In the genomic region with DNA sequence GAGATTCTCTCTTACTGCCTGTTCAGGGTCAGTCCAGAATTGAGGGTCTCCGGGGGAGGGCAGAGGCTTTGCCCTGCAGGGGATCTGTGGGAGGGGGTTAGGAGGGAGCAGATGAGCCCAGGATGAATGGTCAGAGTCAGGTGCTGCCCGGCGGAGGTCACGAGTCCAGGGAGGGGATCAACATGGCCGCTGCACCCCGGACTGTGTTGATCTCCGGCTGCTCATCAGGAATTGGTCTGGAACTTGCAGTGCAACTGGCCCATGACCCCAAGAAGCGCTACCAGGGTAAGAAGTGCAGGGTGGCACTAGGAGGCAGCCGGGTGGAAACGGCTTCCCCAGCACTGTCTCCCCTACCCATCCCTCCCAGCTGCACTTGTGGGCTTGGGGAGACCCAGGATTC, we compare ENCODE assay signal across 35 cellular contexts. TPM values are rescaled to one million over a fixed set of nuclear protein-coding genes. Genes with fewer than 3 reads are reported as not detected.
"Had no signal": no experiment of that assay in that cellular context is flagged by ENCODE, and none has a peak within 500 bp of the region (broad histone marks: within the 10 kb centered on the region; RNA-seq: fewer than 3 reads in every experiment).

A gene with protein sequence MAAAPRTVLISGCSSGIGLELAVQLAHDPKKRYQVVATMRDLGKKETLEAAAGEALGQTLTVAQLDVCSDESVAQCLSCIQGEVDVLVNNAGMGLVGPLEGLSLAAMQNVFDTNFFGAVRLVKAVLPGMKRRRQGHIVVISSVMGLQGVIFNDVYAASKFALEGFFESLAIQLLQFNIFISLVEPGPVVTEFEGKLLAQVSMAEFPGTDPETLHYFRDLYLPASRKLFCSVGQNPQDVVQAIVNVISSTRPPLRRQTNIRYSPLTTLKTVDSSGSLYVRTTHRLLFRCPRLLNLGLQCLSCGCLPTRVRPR (plus strand): TSS at position 168 of the 400 bp plus-strand sequence. CDS start 15 bp downstream, at position 183.

- H3K27ac ChIP-seq: brain microvascular endothelial cell, KMS-11 had no signal

- H3K4me3 Mint-ChIP-seq: activated B cell treated with CpG ODN at 0.5 μM for 24 hours; activated CD4-positive, alpha-beta memory T cell treated with anti-CD3 and anti-CD28 coated beads for 36 hours; activated naive CD4-positive, alpha-beta T cell treated with anti-CD3 and anti-CD28 coated beads, Interleukin-2, amount 10 ng/mL, durations not matched to agents 7 days and 5 days; activated naive CD8-positive, alpha-beta T cell; activated naive CD8-positive, alpha-beta T cell treated with anti-CD3 and anti-CD28 coated beads, Interleukin-2, amount 50 U/mL, for 24 hours; central memory CD8-positive, alpha-beta T cell; T-helper 2 cell treated with Interferon-gamma antibody and Interleukin-4, amounts not matched to agents 5 μg/mL and 100 μg/mL, for 36 hours had no signal

- H3K4me2 ChIP-seq: KMS-11 had no signal

- H3K4me1 Mint-ChIP-seq: activated B cell treated with CpG ODN at 0.5 μM for 24 hours had no signal

- DNase-seq: activated B cell treated with CpG ODN at 0.5 μM for 24 hours; activated CD4-positive, alpha-beta memory T cell treated with anti-CD3 and anti-CD28 coated beads for 36 hours; activated CD4-positive, alpha-beta T cell treated with anti-CD3 and anti-CD28 coated beads for 4 hours; activated CD4-positive, alpha-beta T cell treated with anti-CD3 and anti-CD28 coated beads, Interleukin-2, amount 50 U/mL, for 1 hour; activated CD4-positive, CD25-positive, alpha-beta regulatory T cell treated with anti-CD3 and anti-CD28 coated beads, Interleukin-2, amount 50 U/mL, for 72 hours; activated CD8-positive, alpha-beta memory T cell treated with anti-CD3 and anti-CD28 coated beads, Interleukin-2, amount 50 U/mL, for 4 hours; activated effector memory CD4-positive, alpha-beta T cell treated with Interleukin-2 at 50 U/mL for 16 hours; activated naive CD4-positive, alpha-beta T cell treated with anti-CD3 and anti-CD28 coated beads, Interleukin-2, amount 10 ng/mL, durations not matched to agents 7 days and 5 days; activated naive CD8-positive, alpha-beta T cell treated with anti-CD3 and anti-CD28 coated beads, Interleukin-2, amount 50 U/mL, for 24 hours; activated T-cell treated with anti-CD3 and anti-CD28 coated beads, Interleukin-2, amount 50 U/mL, for 48 hours; amniotic stem cell; aorta; brain microvascular endothelial cell; MM.1S; MV-4-11; NCI-H1092 treated with DMSO at 0.1 percent for 48 hours; NCI-H1417; NCI-H146; NCI-H187; NCI-H2029 treated with DMSO at 0.1 percent for 48 hours; NCI-H2107; NCI-H2171; NCI-H510A; NCI-H526; NCI-H748 treated with DMSO at 0.1 percent for 48 hours; NK-92 treated with Interleukin-12 subunit alpha and Interleukin-12 subunit beta, amount 100 ng/mL, for 24 hours; SIG-M5 had no signal

- H3K9ac ChIP-seq: KMS-11 had no signal

- H3K36me3 ChIP-seq: brain microvascular endothelial cell had no signal

- H3K27ac Mint-ChIP-seq: activated B cell treated with CpG ODN at 0.5 μM for 24 hours; activated CD4-positive, alpha-beta memory T cell treated with anti-CD3 and anti-CD28 coated beads for 36 hours; activated naive CD4-positive, alpha-beta T cell treated with anti-CD3 and anti-CD28 coated beads, Interleukin-2, amount 10 ng/mL, durations not matched to agents 7 days and 5 days; activated naive CD8-positive, alpha-beta T cell; activated naive CD8-positive, alpha-beta T cell treated with anti-CD3 and anti-CD28 coated beads, Interleukin-2, amount 50 U/mL, for 24 hours; T-helper 2 cell treated with Interferon-gamma antibody and Interleukin-4, amounts not matched to agents 5 μg/mL and 100 μg/mL, for 36 hours had no signal

- H3K36me3 Mint-ChIP-seq: activated CD4-positive, alpha-beta memory T cell treated with anti-CD3 and anti-CD28 coated beads for 36 hours; activated naive CD4-positive, alpha-beta T cell treated with anti-CD3 and anti-CD28 coated beads, Interleukin-2, amount 10 ng/mL, durations not matched to agents 7 days and 5 days had no signal

- H3K9me3 Mint-ChIP-seq: activated B cell treated with CpG ODN at 0.5 μM for 24 hours; activated CD4-positive, alpha-beta memory T cell treated with anti-CD3 and anti-CD28 coated beads for 36 hours; activated naive CD4-positive, alpha-beta T cell treated with anti-CD3 and anti-CD28 coated beads, Interleukin-2, amount 10 ng/mL, durations not matched to agents 7 days and 5 days; activated naive CD8-positive, alpha-beta T cell treated with anti-CD3 and anti-CD28 coated beads, Interleukin-2, amount 50 U/mL, for 24 hours; central memory CD8-positive, alpha-beta T cell; T-helper 2 cell treated with Interferon-gamma antibody and Interleukin-4, amounts not matched to agents 5 μg/mL and 100 μg/mL, for 36 hours had no signal

RNA-seq across cellular contexts. Expression of the gene that starts here (rescaled TPM):
- total RNA-seq: activated B cell treated with CpG ODN at 0.5 μM for 24 hours; activated CD4-positive, alpha-beta memory T cell treated with anti-CD3 and anti-CD28 coated beads for 36 hours; aorta; chondrocyte; LHCN-M2; OCI-LY7; T-helper 1 cell treated with Interleukin-12 subunit alpha and Interleukin-12 subunit beta and Interleukin-4 antibody, amounts not matched to agents 30 ng/mL and 1 ng/mL, for 36 hours had no signal
- polyA plus RNA-seq: aorta had no signal
